9 cellular contexts compared by ENCODE assay signal in genomic region chr5:127313847-127314473, GRCh38. TPM values are rescaled to one million over a fixed set of nuclear protein-coding genes. Genes with fewer than 3 reads are reported as not detected.
DNase-seq lines count a peak whose midpoint lies in the region; ATAC-seq and TF ChIP-seq lines count a peak whose summit lies in the region.
"Had no signal": no experiment of that assay in that cellular context is flagged by ENCODE, and none has a peak within 500 bp of the region (broad histone marks: within the 10 kb centered on the region; RNA-seq: fewer than 3 reads in every experiment).

No MANE protein-coding gene starts in this region.

- POLR2A ChIA-PET in OCI-LY7 (lab: Charles Lee), result no interaction called here

- CTCF ChIA-PET in OCI-LY7 (lab: Charles Lee; ENCODE audit: unreplicated experiment), result no interaction called here

- no peaks in the 10 kb centered on the region for H3K79me2 ChIP-seq in OCI-LY7 (ENCODE audit: insufficient read depth, low read depth, low read length)

- H3K27me3 Mint-ChIP-seq in CD4-positive, CD25-positive, alpha-beta regulatory T cell, result peaks cover 9% of the 10 kb centered on the region

- no peaks in the 10 kb centered on the region for H3K36me3 ChIP-seq in CD4-positive, CD25-positive, alpha-beta regulatory T cell (ENCODE audit: control insufficient read depth, insufficient read depth, low read length)
- H3K36me3 ChIP-seq in OCI-LY7 (ENCODE audit: insufficient read depth, low read length), result no peaks in the 10 kb centered on the region

- H3K4me3 Mint-ChIP-seq in CD4-positive, CD25-positive, alpha-beta regulatory T cell, result no peak overlapping the region
- H3K4me3 Mint-ChIP-seq: activated naive CD8-positive, alpha-beta T cell had no signal

- peak overlapping the region; percentile 14; the same call in 1 of the 2 replicates for H3K4me2 ChIP-seq in OCI-LY7 (ENCODE audit: low read length)

- H3K4me1 Mint-ChIP-seq in CD4-positive, CD25-positive, alpha-beta regulatory T cell, result peaks cover 0 to 4% (median 2%) of the 10 kb centered on the region in 4 donors

- H4K20me1 ChIP-seq in OCI-LY7 (ENCODE audit: insufficient read depth, low read length), result no peaks in the 10 kb centered on the region

- BruUV-seq in OCI-LY7 (replicated peaks; lab: Mats Ljungman, UMichigan), result no TSS peak

- H3K4me3 ChIP-seq in CD4-positive, CD25-positive, alpha-beta regulatory T cell (ENCODE audit: low read depth, low read length), result peak overlapping the region; percentile 28
- H3K4me3 ChIP-seq in OCI-LY7 (ENCODE audit: low read depth, low read length, poor library complexity, severe bottlenecking) (no peak overlapping the region), fibroblast of villous mesenchyme (ENCODE audit: low read depth, low read length) (no peak overlapping the region)

- no peaks in the 10 kb centered on the region for H3K9me2 ChIP-seq in OCI-LY7 (ENCODE audit: insufficient read depth, low read length)

- no peaks in the 10 kb centered on the region for H3K4me1 ChIP-seq in CD4-positive, CD25-positive, alpha-beta regulatory T cell (ENCODE audit: control insufficient read depth, insufficient read depth, low read length, poor library complexity, severe bottlenecking)
- H3K4me1 ChIP-seq in OCI-LY7 (ENCODE audit: insufficient read depth, low read length, poor library complexity, severe bottlenecking), result no peaks in the 10 kb centered on the region

- peak; percentile 59 to 69 for ATAC-seq in CD4-positive, CD25-positive, alpha-beta regulatory T cell (ENCODE audit: low read depth in 2 of 2)
- ATAC-seq in GM18873 (IDR thresholded peaks at IDR 0.05; ENCODE audit: low FRiP score, unreplicated experiment) (peak; percentile 86), HG03095 (IDR thresholded peaks at IDR 0.05; ENCODE audit: unreplicated experiment) (peak; percentile 98)

- H3K27ac Mint-ChIP-seq in CD4-positive, CD25-positive, alpha-beta regulatory T cell, result no peak overlapping the region
- H3K27ac Mint-ChIP-seq: activated naive CD8-positive, alpha-beta T cell had no signal

- intact Hi-C loops in OCI-LY7 (cut with micrococcal nuclease; ENCODE audit: unreplicated experiment), result loop anchor here (1.0 to 10.0 kb wide), 5 partner anchors 181 to 977 kb away; no protein-coding TSS in a partner anchor
- intact Hi-C loops in posterior vena cava (cut with DNase I), result no loop called here

- H3K36me3 Mint-ChIP-seq in CD4-positive, CD25-positive, alpha-beta regulatory T cell, result no peaks in the 10 kb centered on the region
- H3K36me3 Mint-ChIP-seq: activated naive CD8-positive, alpha-beta T cell had no signal

- no peaks in the 10 kb centered on the region for H3K9me3 ChIP-seq in CD4-positive, CD25-positive, alpha-beta regulatory T cell (ENCODE audit: control insufficient read depth in 2 of 2, low read length in 2 of 2)
- no peaks in the 10 kb centered on the region for H3K9me3 ChIP-seq in OCI-LY7 (ENCODE audit: low read length)

- peak; percentile 92 for TF ChIP-seq CTCF in OCI-LY7 (conservative IDR thresholded peaks at IDR 0.05; ENCODE audit: low read length)
- peak; percentile 86 for TF ChIP-seq CTCF in fibroblast of villous mesenchyme (IDR thresholded peaks at IDR 0.05; ENCODE audit: insufficient read depth, low read depth, low read length)

- H2AFZ ChIP-seq in OCI-LY7 (ENCODE audit: low read length), result no peak overlapping the region

- peak; percentile 41 to 62 (median 61) for DNase-seq in CD4-positive, CD25-positive, alpha-beta regulatory T cell
- peak; percentile 55 for DNase-seq in OCI-LY7 (ENCODE audit: low spot score)
- peak; percentile 56 for DNase-seq in activated T-cell treated with anti-CD3 and anti-CD28 coated beads for 4 hours
- DNase-seq in fibroblast of villous mesenchyme (ENCODE audit: low read depth), result peak; percentile 62
- peak; percentile 86 for DNase-seq in posterior vena cava (ENCODE audit: low spot score)
- no peak for DNase-seq in NCI-H2107 (lab: John Stamatoyannopoulos, UW)

- H3K27ac ChIP-seq in CD4-positive, CD25-positive, alpha-beta regulatory T cell (ENCODE audit: insufficient read depth, low read length, poor library complexity, severe bottlenecking), result no peak overlapping the region
- no peak overlapping the region for H3K27ac ChIP-seq in OCI-LY7 (ENCODE audit: low read depth, low read length, poor library complexity, severe bottlenecking)

- H3K27me3 ChIP-seq in CD4-positive, CD25-positive, alpha-beta regulatory T cell (ENCODE audit: control insufficient read depth, insufficient read depth, low read length), result peaks cover 7% of the 10 kb centered on the region

- no peaks in the 10 kb centered on the region for H3K9me3 Mint-ChIP-seq in CD4-positive, CD25-positive, alpha-beta regulatory T cell

RNA-seq across cellular contexts. Expression of gene MEGF10, which starts 23.4 kb away (rescaled TPM):
- not detected for total RNA-seq in CD4-positive, CD25-positive, alpha-beta regulatory T cell
- under 1 TPM in 2 of 4 donors, not detected in 2; 0.09 to 0.30 TPM for polyA plus RNA-seq in CD4-positive, CD25-positive, alpha-beta regulatory T cell
- not detected in 2 replicates for total RNA-seq in OCI-LY7 (2014; rRNA removed; shearing (Covaris generic))
- total RNA-seq in OCI-LY7 (2022) (not detected in 2 replicates), fibroblast of villous mesenchyme (0.97 and 1.3 TPM in 2 replicates), posterior vena cava (under 1 TPM; 0.19 to 0.29 TPM)
